8 cellular contexts compared by ENCODE assay signal in the genomic region with DNA sequence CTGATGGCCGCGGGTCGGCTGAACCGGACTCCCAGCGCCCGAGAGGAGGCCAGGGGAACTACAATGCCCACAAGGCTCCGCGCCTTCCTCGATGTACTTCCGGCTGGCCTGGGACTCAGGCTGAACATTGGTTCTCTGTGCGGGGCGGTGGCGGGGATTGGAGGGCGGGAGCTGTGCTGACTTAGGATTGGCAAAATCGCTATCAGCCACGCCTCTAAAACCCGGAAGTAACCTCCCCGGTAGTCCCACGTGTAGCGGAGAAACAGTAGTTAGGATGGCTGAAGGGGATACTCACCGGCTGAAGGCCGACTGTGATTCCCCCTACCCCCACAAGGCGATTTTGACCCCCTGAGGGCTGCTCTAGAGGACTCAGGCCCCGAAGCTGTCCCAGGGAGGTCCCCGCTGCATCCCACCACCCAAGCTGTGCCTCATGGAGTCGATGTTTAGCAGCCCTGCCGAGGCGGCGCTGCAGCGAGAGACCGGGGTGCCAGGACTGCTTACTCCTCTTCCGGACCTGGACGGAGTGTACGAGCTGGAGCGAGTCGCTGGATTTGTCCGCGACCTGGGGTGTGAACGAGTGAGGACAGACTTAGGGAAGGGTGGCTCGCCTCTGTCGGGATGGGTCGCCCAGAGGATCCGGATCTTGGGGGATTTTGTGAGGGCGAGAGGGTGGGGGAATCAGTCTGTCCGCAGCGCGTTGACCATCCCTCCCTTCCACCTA. TPM values are rescaled to one million over a fixed set of nuclear protein-coding genes. Genes with fewer than 3 reads are reported as not detected.
DNase-seq lines count a peak whose midpoint lies in the region; ATAC-seq and TF ChIP-seq lines count a peak whose summit lies in the region.

A gene with protein sequence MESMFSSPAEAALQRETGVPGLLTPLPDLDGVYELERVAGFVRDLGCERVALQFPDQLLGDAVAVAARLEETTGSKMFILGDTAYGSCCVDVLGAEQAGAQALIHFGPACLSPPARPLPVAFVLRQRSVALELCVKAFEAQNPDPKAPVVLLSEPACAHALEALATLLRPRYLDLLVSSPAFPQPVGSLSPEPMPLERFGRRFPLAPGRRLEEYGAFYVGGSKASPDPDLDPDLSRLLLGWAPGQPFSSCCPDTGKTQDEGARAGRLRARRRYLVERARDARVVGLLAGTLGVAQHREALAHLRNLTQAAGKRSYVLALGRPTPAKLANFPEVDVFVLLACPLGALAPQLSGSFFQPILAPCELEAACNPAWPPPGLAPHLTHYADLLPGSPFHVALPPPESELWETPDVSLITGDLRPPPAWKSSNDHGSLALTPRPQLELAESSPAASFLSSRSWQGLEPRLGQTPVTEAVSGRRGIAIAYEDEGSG (plus strand): TSS at position 265 of the 721 bp plus-strand sequence. CDS start 166 bp downstream, at position 431.

- 0 to 1% (median 0%) methylated on average over 28 to 47 of the region's 47 CpGs for WGBS in spleen, 5 donors

- H3K4me3 ChIP-seq in AG04449 (ENCODE audit: low read depth, low read length), result peak within 1 kb of the TSS; percentile 97
- H3K4me3 ChIP-seq in cardiac fibroblast (replicated peaks in 1 of 2; ENCODE audit: low read depth in 2 of 2, low read length in 2 of 2), result peak within 1 kb of the TSS; percentile 92 to 94
- H3K4me3 ChIP-seq in spleen, result peak within 1 kb of the TSS; percentile 78 to 97 (median 95)

- no peaks in the 10 kb centered on the region for H3K27me3 ChIP-seq in spleen (replicated peaks in 1 of 7)

- H3K27ac ChIP-seq in spleen, result peak within 1 kb of the TSS in 6 of 8 donors; percentile 27 to 77 (median 59)

- POLR2A ChIA-PET in AG04449 (lab: Yijun Ruan, JAX), result interaction anchor here (0.6 to 1.0 kb wide), 2 partner anchors 9 to 838 kb away, joined by 4 read pairs; partner anchors contain the start of genes B4GALT2 and BTBD19
- POLR2A ChIA-PET in WTC11 (lab: Charles Lee), result interaction anchor here (0.8 to 1.0 kb wide), 3 partner anchors 22 to 99 kb away, joined by 3 to 5 read pairs (median 3); no protein-coding TSS in a partner anchor

- TF ChIP-seq POLR2A in spleen (IDR thresholded peaks at IDR 0.05), result no peak

- intact Hi-C loops in spleen (cut with DNase I; ENCODE audit: low total_unique reads), result no loop called here

- H3K9me3 ChIP-seq in spleen, result no peaks in the 10 kb centered on the region

- TF ChIP-seq CTCF in AG04449 (IDR thresholded peaks at IDR 0.05; ENCODE audit: insufficient read depth, low read length, missing control alignments) (no peak), WTC11 (IDR thresholded peaks at IDR 0.05) (no peak), cardiac fibroblast (IDR thresholded peaks at IDR 0.05; ENCODE audit: low read depth, low read length) (peak; percentile 5), spleen (IDR thresholded peaks at IDR 0.05 in 8 of 11, conservative IDR thresholded peaks at IDR 0.05 in 3 of 11) (peak in 6 of 11 experiments; percentile 11 to 34 (median 19))

- H3K36me3 ChIP-seq in spleen, result peaks cover 0 to 52% (median 12%) of the 10 kb centered on the region in 6 donors

- no peaks in the 10 kb centered on the region for H3K9me3 Mint-ChIP-seq in WTC11
- peaks cover 0 to 1% (median 0%) of the 10 kb centered on the region in 6 donors for H3K9me3 Mint-ChIP-seq in immature natural killer cell

- DNase-seq in AG04449 (ENCODE audit: low read depth, low spot score), result peak; percentile 78
- DNase-seq in NCI-H226, result peak; percentile 97
- DNase-seq in WTC11 (ENCODE audit: low spot score), result peak; percentile 98
- DNase-seq in cardiac fibroblast (ENCODE audit: low read depth in 2 of 2), result peak; percentile 97 to 98
- peak; percentile 87 to 90 (median 89) for DNase-seq in immature natural killer cell
- peak; percentile 99 for DNase-seq in spleen

- peak; percentile 71 for ATAC-seq in GM18873 (IDR thresholded peaks at IDR 0.05; ENCODE audit: low FRiP score, unreplicated experiment)
- ATAC-seq in HG03139 (IDR thresholded peaks at IDR 0.05; ENCODE audit: unreplicated experiment), result peak; percentile 83
- peak; percentile 91 for ATAC-seq in WTC11

- H3K4me3 Mint-ChIP-seq in WTC11 (peak within 1 kb of the TSS; percentile 97), immature natural killer cell (peak within 1 kb of the TSS; percentile 91 to 94 (median 93))

- H3K27ac Mint-ChIP-seq in WTC11 (peak within 1 kb of the TSS; percentile 17), immature natural killer cell (peak within 1 kb of the TSS; percentile 34 to 91 (median 84))

- H3K4me1 Mint-ChIP-seq in WTC11, result peaks cover 21% of the 10 kb centered on the region
- H3K4me1 Mint-ChIP-seq in immature natural killer cell, result peaks cover 35 to 37% of the 10 kb centered on the region in 2 donors

- H3K4me1 ChIP-seq in spleen, result peaks cover 15 to 41% (median 28%) of the 10 kb centered on the region in 6 donors

- peaks cover 13% of the 10 kb centered on the region; the same call in 1 of the 2 replicates for H3K36me3 Mint-ChIP-seq in WTC11
- H3K36me3 Mint-ChIP-seq in immature natural killer cell, result peaks cover 0 to 3% (median 0%) of the 10 kb centered on the region in 3 donors

- CTCF ChIA-PET in AG04449 (lab: Yijun Ruan, JAX) (interaction anchor here (1.0 to 8.7 kb wide), 5 partner anchors 11 to 205 kb away, joined by 3 to 71 read pairs (median 5); partner anchors contain the start of gene IPO13), WTC11 (lab: Charles Lee) (interaction anchor here (0.6 to 2.8 kb wide), 13 partner anchors 11 to 317 kb away, joined by 3 to 27 read pairs (median 4); partner anchors contain the start of gene IPO13)

- H3K27me3 Mint-ChIP-seq in WTC11 (ENCODE audit: low read depth), result no peaks in the 10 kb centered on the region
- H3K27me3 Mint-ChIP-seq in immature natural killer cell (ENCODE audit: low read depth in 3 of 3), result peaks cover 0 to 3% (median 0%) of the 10 kb centered on the region in 3 donors

TF ChIP-seq in WTC11, 78 proteins besides CTCF, POLR2A, EP300 and RAD21 (continues in another document):
- no peak for TF ChIP-seq SMAD3 (CRISPR knock-in tag; IDR thresholded peaks at IDR 0.05; ENCODE audit: borderline replicate concordance)
- no peak for TF ChIP-seq ZNF138 (CRISPR knock-in tag; conservative IDR thresholded peaks at IDR 0.05)
- TF ChIP-seq SOX15 (CRISPR knock-in tag; IDR thresholded peaks at IDR 0.05), result no peak
- no peak for TF ChIP-seq ZNF423 (CRISPR knock-in tag; IDR thresholded peaks at IDR 0.05)
- TF ChIP-seq, protein P1, sequence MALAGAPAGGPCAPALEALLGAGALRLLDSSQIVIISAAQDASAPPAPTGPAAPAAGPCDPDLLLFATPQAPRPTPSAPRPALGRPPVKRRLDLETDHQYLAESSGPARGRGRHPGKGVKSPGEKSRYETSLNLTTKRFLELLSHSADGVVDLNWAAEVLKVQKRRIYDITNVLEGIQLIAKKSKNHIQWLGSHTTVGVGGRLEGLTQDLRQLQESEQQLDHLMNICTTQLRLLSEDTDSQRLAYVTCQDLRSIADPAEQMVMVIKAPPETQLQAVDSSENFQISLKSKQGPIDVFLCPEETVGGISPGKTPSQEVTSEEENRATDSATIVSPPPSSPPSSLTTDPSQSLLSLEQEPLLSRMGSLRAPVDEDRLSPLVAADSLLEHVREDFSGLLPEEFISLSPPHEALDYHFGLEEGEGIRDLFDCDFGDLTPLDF (CRISPR knock-in tag; IDR thresholded peaks at IDR 0.05), result no peak
- TF ChIP-seq IRF2 (CRISPR knock-in tag; IDR thresholded peaks at IDR 0.05; ENCODE audit: borderline replicate concordance, low read depth), result no peak
- TF ChIP-seq, protein P2, sequence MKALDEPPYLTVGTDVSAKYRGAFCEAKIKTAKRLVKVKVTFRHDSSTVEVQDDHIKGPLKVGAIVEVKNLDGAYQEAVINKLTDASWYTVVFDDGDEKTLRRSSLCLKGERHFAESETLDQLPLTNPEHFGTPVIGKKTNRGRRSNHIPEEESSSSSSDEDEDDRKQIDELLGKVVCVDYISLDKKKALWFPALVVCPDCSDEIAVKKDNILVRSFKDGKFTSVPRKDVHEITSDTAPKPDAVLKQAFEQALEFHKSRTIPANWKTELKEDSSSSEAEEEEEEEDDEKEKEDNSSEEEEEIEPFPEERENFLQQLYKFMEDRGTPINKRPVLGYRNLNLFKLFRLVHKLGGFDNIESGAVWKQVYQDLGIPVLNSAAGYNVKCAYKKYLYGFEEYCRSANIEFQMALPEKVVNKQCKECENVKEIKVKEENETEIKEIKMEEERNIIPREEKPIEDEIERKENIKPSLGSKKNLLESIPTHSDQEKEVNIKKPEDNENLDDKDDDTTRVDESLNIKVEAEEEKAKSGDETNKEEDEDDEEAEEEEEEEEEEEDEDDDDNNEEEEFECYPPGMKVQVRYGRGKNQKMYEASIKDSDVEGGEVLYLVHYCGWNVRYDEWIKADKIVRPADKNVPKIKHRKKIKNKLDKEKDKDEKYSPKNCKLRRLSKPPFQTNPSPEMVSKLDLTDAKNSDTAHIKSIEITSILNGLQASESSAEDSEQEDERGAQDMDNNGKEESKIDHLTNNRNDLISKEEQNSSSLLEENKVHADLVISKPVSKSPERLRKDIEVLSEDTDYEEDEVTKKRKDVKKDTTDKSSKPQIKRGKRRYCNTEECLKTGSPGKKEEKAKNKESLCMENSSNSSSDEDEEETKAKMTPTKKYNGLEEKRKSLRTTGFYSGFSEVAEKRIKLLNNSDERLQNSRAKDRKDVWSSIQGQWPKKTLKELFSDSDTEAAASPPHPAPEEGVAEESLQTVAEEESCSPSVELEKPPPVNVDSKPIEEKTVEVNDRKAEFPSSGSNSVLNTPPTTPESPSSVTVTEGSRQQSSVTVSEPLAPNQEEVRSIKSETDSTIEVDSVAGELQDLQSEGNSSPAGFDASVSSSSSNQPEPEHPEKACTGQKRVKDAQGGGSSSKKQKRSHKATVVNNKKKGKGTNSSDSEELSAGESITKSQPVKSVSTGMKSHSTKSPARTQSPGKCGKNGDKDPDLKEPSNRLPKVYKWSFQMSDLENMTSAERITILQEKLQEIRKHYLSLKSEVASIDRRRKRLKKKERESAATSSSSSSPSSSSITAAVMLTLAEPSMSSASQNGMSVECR (CRISPR knock-in tag; IDR thresholded peaks at IDR 0.05; ENCODE audit: borderline replicate concordance), result peak; percentile 66; the same call in 1 of the 2 replicates
- peak; percentile 90 for TF ChIP-seq FOXK1 (CRISPR knock-in tag; IDR thresholded peaks at IDR 0.05)
- TF ChIP-seq, protein P3, sequence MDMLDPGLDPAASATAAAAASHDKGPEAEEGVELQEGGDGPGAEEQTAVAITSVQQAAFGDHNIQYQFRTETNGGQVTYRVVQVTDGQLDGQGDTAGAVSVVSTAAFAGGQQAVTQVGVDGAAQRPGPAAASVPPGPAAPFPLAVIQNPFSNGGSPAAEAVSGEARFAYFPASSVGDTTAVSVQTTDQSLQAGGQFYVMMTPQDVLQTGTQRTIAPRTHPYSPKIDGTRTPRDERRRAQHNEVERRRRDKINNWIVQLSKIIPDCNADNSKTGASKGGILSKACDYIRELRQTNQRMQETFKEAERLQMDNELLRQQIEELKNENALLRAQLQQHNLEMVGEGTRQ (CRISPR knock-in tag; IDR thresholded peaks at IDR 0.05), result peak; percentile 81
- no peak for TF ChIP-seq MYBL2 (CRISPR knock-in tag; IDR thresholded peaks at IDR 0.05)
- 0 out of 2 replicates have a peak, but pooled peaks have one; percentile 62 for TF ChIP-seq ETV6 (CRISPR knock-in tag; IDR thresholded peaks at IDR 0.05)

RNA-seq across cellular contexts. Expression of the gene that starts here (rescaled TPM):
- total RNA-seq in WTC11 (2021), result 47.6 to 57.5 TPM (median 51.5 TPM) in 3 replicates
- 10 to 100 TPM; 20.0 to 29.0 (median 21.4) TPM for polyA plus RNA-seq in immature natural killer cell
- total RNA-seq in spleen, result 10 to 100 TPM; 22.9 to 36.5 (median 26.1) TPM
- polyA plus RNA-seq in spleen, result 10 to 100 TPM; 15.7 to 24.6 (median 17.6) TPM

Comparison
In these comparisons a context has a peak if more than half of its experiments do, and no peak if none do; other contexts are left out.
1. Peak in every context shown above with its lines: DNase-seq, ATAC-seq, H3K4me3 ChIP-seq and H3K27ac ChIP-seq.
2. CTCF ChIP-seq: peak in cardiac fibroblast (single experiment) and spleen (6 of 11); none in AG04449 (single experiment) and WTC11 (single experiment).